In the genomic region with DNA sequence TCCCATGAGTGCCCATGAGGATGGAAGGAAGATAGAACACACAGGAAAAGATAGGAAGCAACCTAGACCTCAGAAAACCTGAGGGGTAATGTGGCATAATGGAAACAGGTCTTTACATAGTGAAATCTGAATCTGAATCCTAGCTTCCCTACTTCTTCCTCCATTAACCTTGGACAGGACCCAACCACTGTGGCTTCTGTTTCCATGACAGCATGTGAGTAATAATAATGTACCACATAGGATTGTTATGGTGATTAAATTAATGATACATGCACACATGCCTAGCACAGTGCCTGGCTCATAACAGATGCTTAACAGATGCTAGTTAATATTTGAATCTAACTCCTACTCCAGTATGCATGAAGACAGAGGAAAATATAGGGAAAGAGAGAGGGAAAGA, we compare ENCODE assay signal across 19 cellular contexts. TPM values are rescaled to one million over a fixed set of nuclear protein-coding genes. Genes with fewer than 3 reads are reported as not detected.
DNase-seq lines count a peak whose midpoint lies in the region; ATAC-seq and FAIRE-seq lines count a peak whose summit lies in the region.
"Had no signal": no experiment of that assay in that cellular context is flagged by ENCODE, and none has a peak within 500 bp of the region (broad histone marks: within the 10 kb centered on the region; RNA-seq: fewer than 3 reads in every experiment).

No MANE protein-coding gene starts in this region.

- peaks cover 4% of the 10 kb centered on the region for H3K9me3 Mint-ChIP-seq in activated CD4-positive, alpha-beta T cell treated with anti-CD3 and anti-CD28 coated beads, Interleukin-2, amount 10 ng/mL, durations not matched to agents 7 days and 5 days
- no peaks in the 10 kb centered on the region for H3K9me3 Mint-ChIP-seq in activated T-helper 2 cell treated with anti-CD3 and anti-CD28 coated beads, Interferon-gamma antibody, Interleukin-2, Interleukin-4, amounts not matched to agents 10 μg/mL and 5 μg/mL and 100 μg/mL, durations not matched to agents 14 hours and 24 hours and 36 hours
- peaks cover 0 to 3% (median 0%) of the 10 kb centered on the region in 11 donors for H3K9me3 Mint-ChIP-seq in naive thymus-derived CD4-positive, alpha-beta T cell
- H3K9me3 Mint-ChIP-seq: activated T-cell treated with anti-CD3 and anti-CD28 coated beads, Interleukin-2, amount 50 U/mL, for 4 hours had no signal

- peak; percentile 31 for FAIRE-seq in HTR-8/SVneo (lab: Jason Lieb, UNC)
- FAIRE-seq: astrocyte, G401.6, K562, small intestine had no signal

- H3K4me3 Mint-ChIP-seq in activated CD4-positive, alpha-beta T cell treated with anti-CD3 and anti-CD28 coated beads, Interleukin-2, amount 10 ng/mL, durations not matched to agents 7 days and 5 days, result no peak overlapping the region
- H3K4me3 Mint-ChIP-seq in activated T-helper 2 cell treated with anti-CD3 and anti-CD28 coated beads, Interferon-gamma antibody, Interleukin-2, Interleukin-4, amounts not matched to agents 10 μg/mL and 5 μg/mL and 100 μg/mL, durations not matched to agents 14 hours and 24 hours and 36 hours (ENCODE audit: low read depth), result no peak overlapping the region
- H3K4me3 Mint-ChIP-seq in naive thymus-derived CD4-positive, alpha-beta T cell, result peak overlapping the region in 9 of 10 donors; percentile 3 to 88 (median 72)
- H3K4me3 Mint-ChIP-seq: activated T-cell treated with anti-CD3 and anti-CD28 coated beads, Interleukin-2, amount 50 U/mL, for 4 hours had no signal

- H3K4me1 Mint-ChIP-seq in activated CD4-positive, alpha-beta T cell treated with anti-CD3 and anti-CD28 coated beads, Interleukin-2, amount 10 ng/mL, durations not matched to agents 7 days and 5 days, result peaks cover 91% of the 10 kb centered on the region
- H3K4me1 Mint-ChIP-seq in activated T-helper 2 cell treated with anti-CD3 and anti-CD28 coated beads, Interferon-gamma antibody, Interleukin-2, Interleukin-4, amounts not matched to agents 10 μg/mL and 5 μg/mL and 100 μg/mL, durations not matched to agents 14 hours and 24 hours and 36 hours (ENCODE audit: low read depth), result peaks cover 64% of the 10 kb centered on the region
- H3K4me1 Mint-ChIP-seq in naive thymus-derived CD4-positive, alpha-beta T cell, result peaks cover 57 to 97% (median 92%) of the 10 kb centered on the region in 7 donors

- H3K27me3 ChIP-seq in naive thymus-derived CD4-positive, alpha-beta T cell (ENCODE audit: control insufficient read depth in 2 of 2, insufficient read depth in 2 of 2, low read length in 2 of 2), result no peaks in the 10 kb centered on the region
- H3K27me3 ChIP-seq: hepatocyte had no signal

- peaks cover 0 to 4% (median 0%) of the 10 kb centered on the region in 3 experiments for H3K36me3 ChIP-seq in naive thymus-derived CD4-positive, alpha-beta T cell (ENCODE audit: control insufficient read depth in 2 of 3, insufficient read depth in 3 of 3, low read length in 3 of 3)

- H3K27me3 Mint-ChIP-seq in activated CD4-positive, alpha-beta T cell treated with anti-CD3 and anti-CD28 coated beads, Interleukin-2, amount 10 ng/mL, durations not matched to agents 7 days and 5 days, result no peaks in the 10 kb centered on the region
- no peaks in the 10 kb centered on the region for H3K27me3 Mint-ChIP-seq in activated T-helper 2 cell treated with anti-CD3 and anti-CD28 coated beads, Interferon-gamma antibody, Interleukin-2, Interleukin-4, amounts not matched to agents 10 μg/mL and 5 μg/mL and 100 μg/mL, durations not matched to agents 14 hours and 24 hours and 36 hours (ENCODE audit: low read depth)
- no peaks in the 10 kb centered on the region for H3K27me3 Mint-ChIP-seq in naive thymus-derived CD4-positive, alpha-beta T cell

- no peaks in the 10 kb centered on the region for H3K9me3 ChIP-seq in naive thymus-derived CD4-positive, alpha-beta T cell (ENCODE audit: control insufficient read depth in 2 of 3, low read length in 3 of 3)

- POLR2A ChIA-PET in activated CD4-positive, alpha-beta T cell treated with anti-CD3 and anti-CD28 coated beads, Interleukin-2, amount 10 ng/mL, durations not matched to agents 7 days and 5 days (lab: Charles Lee), result no interaction called here
- POLR2A ChIA-PET in naive thymus-derived CD4-positive, alpha-beta T cell (lab: Charles Lee), result interaction anchor here (0.6 to 13.4 kb wide), 4 partner anchors 8 to 54 kb away, joined by 3 to 313 read pairs (median 4); a partner anchor contains a TSS

- H3K27ac Mint-ChIP-seq in activated CD4-positive, alpha-beta T cell treated with anti-CD3 and anti-CD28 coated beads, Interleukin-2, amount 10 ng/mL, durations not matched to agents 7 days and 5 days, result peak overlapping the region; percentile 98
- peak overlapping the region; percentile 66 for H3K27ac Mint-ChIP-seq in activated T-helper 2 cell treated with anti-CD3 and anti-CD28 coated beads, Interferon-gamma antibody, Interleukin-2, Interleukin-4, amounts not matched to agents 10 μg/mL and 5 μg/mL and 100 μg/mL, durations not matched to agents 14 hours and 24 hours and 36 hours
- peak overlapping the region; percentile 83 to 99 (median 97) for H3K27ac Mint-ChIP-seq in naive thymus-derived CD4-positive, alpha-beta T cell

- H3K4me1 ChIP-seq in naive thymus-derived CD4-positive, alpha-beta T cell (ENCODE audit: control insufficient read depth in 2 of 2, insufficient read depth in 2 of 2, low read length in 2 of 2), result peaks cover 39 to 80% of the 10 kb centered on the region in 2 donors

- no peak overlapping the region for H3K4me3 ChIP-seq in naive thymus-derived CD4-positive, alpha-beta T cell (ENCODE audit: low read length)
- H3K4me3 ChIP-seq: hepatocyte, K562 had no signal

- ATAC-seq in naive thymus-derived CD4-positive, alpha-beta T cell, result no peak
- ATAC-seq in GM21360 (IDR thresholded peaks at IDR 0.05; ENCODE audit: unreplicated experiment), result no peak
- ATAC-seq: activated T-cell treated with anti-CD3 and anti-CD28 coated beads, Interleukin-2, amount 50 U/mL, for 4 hours; K562; left colon; Panc1 had no signal

- peak overlapping the region; percentile 84 for H3K27ac ChIP-seq in naive thymus-derived CD4-positive, alpha-beta T cell (ENCODE audit: low read depth, low read length)
- H3K27ac ChIP-seq: hepatocyte had no signal

- CTCF ChIA-PET in activated CD4-positive, alpha-beta T cell treated with anti-CD3 and anti-CD28 coated beads, Interleukin-2, amount 10 ng/mL, durations not matched to agents 7 days and 5 days (lab: Charles Lee), result no interaction called here
- CTCF ChIA-PET in naive thymus-derived CD4-positive, alpha-beta T cell (lab: Charles Lee), result interaction anchor here (0.9 kb wide), 1 partner anchor 59 kb away, joined by 3 read pairs; no protein-coding TSS in a partner anchor

- intact Hi-C loops in activated T-helper 2 cell treated with anti-CD3 and anti-CD28 coated beads, Interferon-gamma antibody, Interleukin-2, Interleukin-4, amounts not matched to agents 10 μg/mL and 5 μg/mL and 100 μg/mL, durations not matched to agents 14 hours and 24 hours and 36 hours (cut with micrococcal nuclease), result loop anchor here (10.0 kb wide), 1 partner anchor 298 kb away; a partner anchor contains a TSS
- intact Hi-C loops in naive thymus-derived CD4-positive, alpha-beta T cell (cut with micrococcal nuclease), result loop anchor here (1.0 to 10.0 kb wide), 3 partner anchors 7 to 1038 kb away; a partner anchor contains a TSS
- intact Hi-C loops in posterior cingulate gyrus (cut with DNase I), result no loop called here

- H3K36me3 Mint-ChIP-seq in activated CD4-positive, alpha-beta T cell treated with anti-CD3 and anti-CD28 coated beads, Interleukin-2, amount 10 ng/mL, durations not matched to agents 7 days and 5 days (ENCODE audit: low read depth), result peaks cover 81% of the 10 kb centered on the region
- peaks cover 68% of the 10 kb centered on the region for H3K36me3 Mint-ChIP-seq in activated T-helper 2 cell treated with anti-CD3 and anti-CD28 coated beads, Interferon-gamma antibody, Interleukin-2, Interleukin-4, amounts not matched to agents 10 μg/mL and 5 μg/mL and 100 μg/mL, durations not matched to agents 14 hours and 24 hours and 36 hours (ENCODE audit: low read depth)
- H3K36me3 Mint-ChIP-seq in naive thymus-derived CD4-positive, alpha-beta T cell, result peaks cover 5 to 54% (median 23%) of the 10 kb centered on the region in 5 donors

- no peak for DNase-seq in activated CD4-positive, alpha-beta T cell treated with anti-CD3 and anti-CD28 coated beads, Interleukin-2, amount 10 ng/mL, durations not matched to agents 7 days and 5 days
- DNase-seq in activated CD4-positive, alpha-beta T cell treated with anti-CD3 and anti-CD28 coated beads, Interleukin-2, amount 50 U/mL, for 4 hours, result no peak
- no peak for DNase-seq in HTR-8/SVneo (ENCODE audit: insufficient read length, low spot score)
- DNase-seq in activated T-helper 2 cell treated with anti-CD3 and anti-CD28 coated beads, Interferon-gamma antibody, Interleukin-2, Interleukin-4, amounts not matched to agents 10 μg/mL and 5 μg/mL and 100 μg/mL, durations not matched to agents 14 hours and 24 hours and 36 hours (ENCODE audit: low spot score), result no peak
- no peak for DNase-seq in naive thymus-derived CD4-positive, alpha-beta T cell
- DNase-seq in posterior cingulate gyrus, result no peak
- DNase-seq in stimulated activated naive CD4-positive, alpha-beta T cell (lab: John Stamatoyannopoulos, UW), result no peak
- DNase-seq: activated T-cell treated with anti-CD3 and anti-CD28 coated beads, Interleukin-2, amount 50 U/mL, for 4 hours; left colon; NCI-H1092 treated with DMSO at 0.1 percent for 48 hours; NCI-H748 treated with DMSO at 0.1 percent for 48 hours; small intestine; stimulated activated naive CD4-positive, alpha-beta T cell treated with Interleukin-2 at 50 U/mL for 16 hours had no signal

RNA-seq across cellular contexts. Expression of a gene that starts 11.2 kb away (rescaled TPM):
- 10 to 100 TPM; 14.8 to 16.7 TPM for total RNA-seq in activated CD4-positive, alpha-beta T cell treated with anti-CD3 and anti-CD28 coated beads, Interleukin-2, amount 10 ng/mL, durations not matched to agents 7 days and 5 days
- 6.1 and 6.6 TPM in 2 replicates for total RNA-seq in activated T-helper 2 cell treated with anti-CD3 and anti-CD28 coated beads, Interferon-gamma antibody, Interleukin-2, Interleukin-4, amounts not matched to agents 10 μg/mL and 5 μg/mL and 100 μg/mL, durations not matched to agents 14 hours and 24 hours and 36 hours
- total RNA-seq in naive thymus-derived CD4-positive, alpha-beta T cell, result 10 to 100 TPM; 10.1 to 35.5 (median 14.0) TPM
- 10 to 100 TPM; 11.6 to 17.9 TPM for polyA plus RNA-seq in naive thymus-derived CD4-positive, alpha-beta T cell
- polyA plus RNA-seq: K562 had no signal

RNA-seq across cellular contexts. Expression of a gene that starts 52.4 kb away (rescaled TPM):
- 10 to 100 TPM; 45.9 to 52.9 TPM for total RNA-seq in activated CD4-positive, alpha-beta T cell treated with anti-CD3 and anti-CD28 coated beads, Interleukin-2, amount 10 ng/mL, durations not matched to agents 7 days and 5 days
- 52.2 and 58.2 TPM in 2 replicates for total RNA-seq in activated T-helper 2 cell treated with anti-CD3 and anti-CD28 coated beads, Interferon-gamma antibody, Interleukin-2, Interleukin-4, amounts not matched to agents 10 μg/mL and 5 μg/mL and 100 μg/mL, durations not matched to agents 14 hours and 24 hours and 36 hours
- 10 to 100 TPM; 53.4 to 97.0 (median 67.1) TPM for total RNA-seq in naive thymus-derived CD4-positive, alpha-beta T cell
- 10 to 100 TPM; 40.3 to 40.6 TPM for polyA plus RNA-seq in naive thymus-derived CD4-positive, alpha-beta T cell

Comparison
In these comparisons a context has a peak if more than half of its experiments do, and no peak if none do; other contexts are left out.
1. H3K4me3 Mint-ChIP-seq: peak in naive thymus-derived CD4-positive, alpha-beta T cell (9 of 10); none in activated CD4-positive, alpha-beta T cell treated with anti-CD3 and anti-CD28 coated beads, Interleukin-2, amount 10 ng/mL, durations not matched to agents 7 days and 5 days (single experiment) and activated T-helper 2 cell treated with anti-CD3 and anti-CD28 coated beads, Interferon-gamma antibody, Interleukin-2, Interleukin-4, amounts not matched to agents 10 μg/mL and 5 μg/mL and 100 μg/mL, durations not matched to agents 14 hours and 24 hours and 36 hours (single experiment).
2. Peak in every context shown above with its lines, with median percentiles within 50 percentile points of each other: H3K27ac Mint-ChIP-seq.